ENCODE assay signal across 2 cellular contexts in the genomic region with DNA sequence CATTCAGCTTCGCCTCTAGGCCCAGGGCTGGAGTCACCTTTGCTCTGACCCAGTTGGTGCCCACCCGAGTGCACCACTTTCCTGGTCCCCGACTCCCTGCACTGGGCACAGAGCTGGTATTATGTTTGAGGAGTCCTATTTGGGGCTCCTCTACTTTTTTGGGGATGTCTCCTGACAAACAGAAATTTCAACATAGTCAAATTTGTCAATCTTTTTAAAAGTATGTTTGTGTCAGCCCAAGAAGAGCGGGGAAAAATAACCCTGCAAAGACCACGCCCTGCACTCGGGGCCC.
TF ChIP-seq lines count a peak whose summit lies in the region.

No MANE protein-coding gene starts in this region.

TF ChIP-seq in A549, 52 proteins besides CTCF, POLR2A, EP300 and RAD21:
- TF ChIP-seq JUNB (IDR thresholded peaks at IDR 0.05) (no peak), PHF8 (IDR thresholded peaks at IDR 0.05; ENCODE audit: borderline replicate concordance, low read depth) (no peak), RNF2 (IDR thresholded peaks at IDR 0.05; ENCODE audit: borderline replicate concordance, low read depth) (peak; percentile 90; the same call in 1 of the 2 replicates)

TF ChIP-seq in IMR-90, 13 proteins besides CTCF, POLR2A, EP300 and RAD21:
- TF ChIP-seq MAZ (IDR thresholded peaks at IDR 0.05; ENCODE audit: borderline replicate concordance, low read depth, low read length), result no peak
- TF ChIP-seq MAFK (IDR thresholded peaks at IDR 0.05; ENCODE audit: low read depth, low read length), result no peak
- TF ChIP-seq NFE2L2 (IDR thresholded peaks at IDR 0.05; ENCODE audit: low read depth, low read length), result no peak
- TF ChIP-seq MXI1 (IDR thresholded peaks at IDR 0.05; ENCODE audit: borderline replicate concordance, low read depth, low read length), result no peak
- TF ChIP-seq RCOR1 (IDR thresholded peaks at IDR 0.05; ENCODE audit: insufficient replicate concordance, low read length), result no peak
- TF ChIP-seq, protein P1, sequence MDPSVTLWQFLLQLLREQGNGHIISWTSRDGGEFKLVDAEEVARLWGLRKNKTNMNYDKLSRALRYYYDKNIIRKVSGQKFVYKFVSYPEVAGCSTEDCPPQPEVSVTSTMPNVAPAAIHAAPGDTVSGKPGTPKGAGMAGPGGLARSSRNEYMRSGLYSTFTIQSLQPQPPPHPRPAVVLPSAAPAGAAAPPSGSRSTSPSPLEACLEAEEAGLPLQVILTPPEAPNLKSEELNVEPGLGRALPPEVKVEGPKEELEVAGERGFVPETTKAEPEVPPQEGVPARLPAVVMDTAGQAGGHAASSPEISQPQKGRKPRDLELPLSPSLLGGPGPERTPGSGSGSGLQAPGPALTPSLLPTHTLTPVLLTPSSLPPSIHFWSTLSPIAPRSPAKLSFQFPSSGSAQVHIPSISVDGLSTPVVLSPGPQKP (IDR thresholded peaks at IDR 0.05; ENCODE audit: borderline replicate concordance, low read depth, low read length), result no peak
- no peak for TF ChIP-seq SMC3 (IDR thresholded peaks at IDR 0.05; ENCODE audit: low read depth, low read length)
- no peak for TF ChIP-seq FOS (IDR thresholded peaks at IDR 0.05; ENCODE audit: low read depth, low read length)
- no peak for TF ChIP-seq BHLHE40 (IDR thresholded peaks at IDR 0.05; ENCODE audit: low read depth, low read length)
- TF ChIP-seq, protein P2, sequence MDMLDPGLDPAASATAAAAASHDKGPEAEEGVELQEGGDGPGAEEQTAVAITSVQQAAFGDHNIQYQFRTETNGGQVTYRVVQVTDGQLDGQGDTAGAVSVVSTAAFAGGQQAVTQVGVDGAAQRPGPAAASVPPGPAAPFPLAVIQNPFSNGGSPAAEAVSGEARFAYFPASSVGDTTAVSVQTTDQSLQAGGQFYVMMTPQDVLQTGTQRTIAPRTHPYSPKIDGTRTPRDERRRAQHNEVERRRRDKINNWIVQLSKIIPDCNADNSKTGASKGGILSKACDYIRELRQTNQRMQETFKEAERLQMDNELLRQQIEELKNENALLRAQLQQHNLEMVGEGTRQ (IDR thresholded peaks at IDR 0.05; ENCODE audit: low read depth, low read length), result no peak
- no peak for TF ChIP-seq CHD1 (IDR thresholded peaks at IDR 0.05; ENCODE audit: low read depth, low read length)
- no peak for TF ChIP-seq RFX5 (IDR thresholded peaks at IDR 0.05; ENCODE audit: low read depth, low read length)
- TF ChIP-seq CEBPB (IDR thresholded peaks at IDR 0.05; ENCODE audit: low read depth, low read length), result no peak
